In genomic region chr6:43904311-43905123, GRCh38 we compare ENCODE assay signal across 1 cellular context.
TF ChIP-seq lines count a peak whose summit lies in the region.

No MANE protein-coding gene starts in this region.

TF ChIP-seq in K562, 482 proteins besides CTCF, POLR2A, EP300 and RAD21 (continued from another document and continues in another):
- peak; percentile 10 for TF ChIP-seq FOS (IDR thresholded peaks at IDR 0.05; ENCODE audit: extremely low read depth, insufficient read length)
- no peak for TF ChIP-seq ILF3 (IDR thresholded peaks at IDR 0.05; ENCODE audit: borderline replicate concordance)
- TF ChIP-seq PHF20 (IDR thresholded peaks at IDR 0.05; ENCODE audit: partially characterized antibody): no peak
- 0 out of 2 replicates have a peak, but pooled peaks have one; percentile 24 for TF ChIP-seq RREB1 (CRISPR knock-in tag; IDR thresholded peaks at IDR 0.05)
- no peak for TF ChIP-seq CREB3L1 (IDR thresholded peaks at IDR 0.05; ENCODE audit: borderline replicate concordance, low read depth)
- TF ChIP-seq MGA (IDR thresholded peaks at IDR 0.05): peak; percentile 34
- TF ChIP-seq STAT5A (IDR thresholded peaks at IDR 0.05; ENCODE audit: borderline replicate concordance, low read length): no peak
- TF ChIP-seq REST (CRISPR knock-in tag; IDR thresholded peaks at IDR 0.05; ENCODE audit: low read depth): no peak
- no peak for TF ChIP-seq KLF1 (tag; IDR thresholded peaks at IDR 0.05)
- TF ChIP-seq KHSRP (IDR thresholded peaks at IDR 0.05): no peak
- no peak for TF ChIP-seq PRDM10 (IDR thresholded peaks at IDR 0.05; ENCODE audit: partially characterized antibody)
- TF ChIP-seq ZNF3 (CRISPR knock-in tag; IDR thresholded peaks at IDR 0.05): no peak
- no peak for TF ChIP-seq MBD2 (IDR thresholded peaks at IDR 0.05; ENCODE audit: borderline replicate concordance, low read depth)
- TF ChIP-seq UBTF (IDR thresholded peaks at IDR 0.05; ENCODE audit: borderline replicate concordance in 1 of 2, low read depth in 2 of 2, low read length in 2 of 2): no peak
- no peak for TF ChIP-seq ZNF124 (CRISPR knock-in tag; IDR thresholded peaks at IDR 0.05)
- TF ChIP-seq ARID1B (IDR thresholded peaks at IDR 0.05): peak; percentile 77
- peak; percentile 90 for TF ChIP-seq FOSL1 (tag; conservative IDR thresholded peaks at IDR 0.05)
